Comparison of ENCODE assay signal across 1 cellular context in the genomic region with DNA sequence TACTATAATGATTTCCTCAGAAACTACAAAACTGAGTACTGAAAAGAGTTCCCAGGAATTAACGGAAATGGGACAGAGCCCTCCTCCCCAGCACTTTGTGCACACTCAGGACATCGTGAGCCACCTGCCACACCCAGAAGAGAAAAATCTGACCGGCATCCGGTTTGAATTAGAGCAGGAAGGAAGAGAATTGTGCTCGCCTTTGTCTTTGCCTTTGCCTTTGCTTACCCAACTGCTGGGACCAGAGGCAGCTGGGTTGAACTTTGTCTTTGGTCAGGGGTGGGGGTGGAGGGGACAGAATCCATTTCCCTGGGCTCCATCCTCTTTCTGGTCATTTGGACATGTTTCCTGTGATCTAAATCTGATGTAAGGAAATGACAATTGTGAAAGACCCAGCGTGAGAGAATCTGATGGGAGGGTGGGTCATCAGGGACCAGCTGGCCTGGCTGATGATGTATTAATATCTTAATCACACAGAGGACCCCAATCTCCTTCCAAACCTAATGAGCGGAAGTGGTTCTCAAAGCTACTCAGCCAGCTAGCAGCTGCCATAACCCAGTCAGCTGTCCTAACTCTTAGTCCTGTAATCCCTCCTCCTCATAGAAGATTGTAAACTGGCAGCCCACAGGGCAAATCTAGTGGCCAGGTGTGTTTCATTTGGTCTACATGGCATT.
TF ChIP-seq lines count a peak whose summit lies in the region.

No MANE protein-coding gene starts in this region.

TF ChIP-seq in HepG2, 621 proteins besides CTCF, POLR2A, EP300 and RAD21 (continued from another document and continues in another):
- TF ChIP-seq, protein P1, sequence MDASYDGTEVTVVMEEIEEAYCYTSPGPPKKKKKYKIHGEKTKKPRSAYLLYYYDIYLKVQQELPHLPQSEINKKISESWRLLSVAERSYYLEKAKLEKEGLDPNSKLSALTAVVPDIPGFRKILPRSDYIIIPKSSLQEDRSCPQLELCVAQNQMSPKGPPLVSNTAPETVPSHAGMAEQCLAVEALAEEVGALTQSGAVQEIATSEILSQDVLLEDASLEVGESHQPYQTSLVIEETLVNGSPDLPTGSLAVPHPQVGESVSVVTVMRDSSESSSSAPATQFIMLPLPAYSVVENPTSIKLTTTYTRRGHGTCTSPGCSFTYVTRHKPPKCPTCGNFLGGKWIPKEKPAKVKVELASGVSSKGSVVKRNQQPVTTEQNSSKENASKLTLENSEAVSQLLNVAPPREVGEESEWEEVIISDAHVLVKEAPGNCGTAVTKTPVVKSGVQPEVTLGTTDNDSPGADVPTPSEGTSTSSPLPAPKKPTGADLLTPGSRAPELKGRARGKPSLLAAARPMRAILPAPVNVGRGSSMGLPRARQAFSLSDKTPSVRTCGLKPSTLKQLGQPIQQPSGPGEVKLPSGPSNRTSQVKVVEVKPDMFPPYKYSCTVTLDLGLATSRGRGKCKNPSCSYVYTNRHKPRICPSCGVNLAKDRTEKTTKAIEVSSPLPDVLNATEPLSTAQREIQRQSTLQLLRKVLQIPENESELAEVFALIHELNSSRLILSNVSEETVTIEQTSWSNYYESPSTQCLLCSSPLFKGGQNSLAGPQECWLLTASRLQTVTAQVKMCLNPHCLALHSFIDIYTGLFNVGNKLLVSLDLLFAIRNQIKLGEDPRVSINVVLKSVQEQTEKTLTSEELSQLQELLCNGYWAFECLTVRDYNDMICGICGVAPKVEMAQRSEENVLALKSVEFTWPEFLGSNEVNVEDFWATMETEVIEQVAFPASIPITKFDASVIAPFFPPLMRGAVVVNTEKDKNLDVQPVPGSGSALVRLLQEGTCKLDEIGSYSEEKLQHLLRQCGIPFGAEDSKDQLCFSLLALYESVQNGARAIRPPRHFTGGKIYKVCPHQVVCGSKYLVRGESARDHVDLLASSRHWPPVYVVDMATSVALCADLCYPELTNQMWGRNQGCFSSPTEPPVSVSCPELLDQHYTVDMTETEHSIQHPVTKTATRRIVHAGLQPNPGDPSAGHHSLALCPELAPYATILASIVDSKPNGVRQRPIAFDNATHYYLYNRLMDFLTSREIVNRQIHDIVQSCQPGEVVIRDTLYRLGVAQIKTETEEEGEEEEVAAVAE (CRISPR knock-in tag; IDR thresholded peaks at IDR 0.05; ENCODE audit: borderline replicate concordance), result no peak; the same call in 1 of the 2 replicates
- TF ChIP-seq, protein P2, sequence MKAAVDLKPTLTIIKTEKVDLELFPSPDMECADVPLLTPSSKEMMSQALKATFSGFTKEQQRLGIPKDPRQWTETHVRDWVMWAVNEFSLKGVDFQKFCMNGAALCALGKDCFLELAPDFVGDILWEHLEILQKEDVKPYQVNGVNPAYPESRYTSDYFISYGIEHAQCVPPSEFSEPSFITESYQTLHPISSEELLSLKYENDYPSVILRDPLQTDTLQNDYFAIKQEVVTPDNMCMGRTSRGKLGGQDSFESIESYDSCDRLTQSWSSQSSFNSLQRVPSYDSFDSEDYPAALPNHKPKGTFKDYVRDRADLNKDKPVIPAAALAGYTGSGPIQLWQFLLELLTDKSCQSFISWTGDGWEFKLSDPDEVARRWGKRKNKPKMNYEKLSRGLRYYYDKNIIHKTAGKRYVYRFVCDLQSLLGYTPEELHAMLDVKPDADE (CRISPR knock-in tag; IDR thresholded peaks at IDR 0.05), result no peak
- TF ChIP-seq REPIN1 (CRISPR knock-in tag; IDR thresholded peaks at IDR 0.05; ENCODE audit: borderline replicate concordance, low read depth) (no peak), CBX5 (CRISPR knock-in tag; IDR thresholded peaks at IDR 0.05; ENCODE audit: borderline replicate concordance) (no peak), ZNF607 (CRISPR knock-in tag; IDR thresholded peaks at IDR 0.05; ENCODE audit: borderline replicate concordance) (no peak), ZNF550 (CRISPR knock-in tag; IDR thresholded peaks at IDR 0.05; ENCODE audit: borderline replicate concordance) (no peak), ZNF83 (CRISPR knock-in tag; IDR thresholded peaks at IDR 0.05; ENCODE audit: borderline replicate concordance) (no peak), KMT2B (CRISPR knock-in tag; IDR thresholded peaks at IDR 0.05) (peak; percentile 8; the same call in 1 of the 2 replicates), ZNF562 (CRISPR knock-in tag; IDR thresholded peaks at IDR 0.05; ENCODE audit: borderline replicate concordance) (no peak), CBFB (CRISPR knock-in tag; IDR thresholded peaks at IDR 0.05) (no peak), KDM6A (CRISPR knock-in tag; IDR thresholded peaks at IDR 0.05; ENCODE audit: low read depth) (peak; percentile 40; the same call in 1 of the 2 replicates), MXD4 (CRISPR knock-in tag; IDR thresholded peaks at IDR 0.05) (no peak), PHB2 (IDR thresholded peaks at IDR 0.05; ENCODE audit: partially characterized antibody) (no peak), ZNF629 (CRISPR knock-in tag; conservative IDR thresholded peaks at IDR 0.05) (no peak), EED (CRISPR knock-in tag; IDR thresholded peaks at IDR 0.05) (no peak), ZNF615 (CRISPR knock-in tag; IDR thresholded peaks at IDR 0.05; ENCODE audit: borderline replicate concordance) (no peak), FIP1L1 (IDR thresholded peaks at IDR 0.05; ENCODE audit: borderline replicate concordance, insufficient read depth, low read depth, low read length) (no peak), ADNP (CRISPR knock-in tag; IDR thresholded peaks at IDR 0.05) (no peak), ZNF510 (CRISPR knock-in tag; IDR thresholded peaks at IDR 0.05; ENCODE audit: low read depth) (no peak), IRF2 (CRISPR knock-in tag; IDR thresholded peaks at IDR 0.05) (0 out of 2 replicates have a peak, but pooled peaks have one; percentile 32), TOPORS (CRISPR knock-in tag; IDR thresholded peaks at IDR 0.05) (no peak), ZNF253 (CRISPR knock-in tag; IDR thresholded peaks at IDR 0.05; ENCODE audit: borderline replicate concordance) (no peak), MAZ (IDR thresholded peaks at IDR 0.05; ENCODE audit: borderline replicate concordance, low read depth, low read length) (no peak), MAZ (CRISPR knock-in tag; IDR thresholded peaks at IDR 0.05; ENCODE audit: low read depth) (no peak), EEA1 (CRISPR knock-in tag; IDR thresholded peaks at IDR 0.05; ENCODE audit: borderline replicate concordance) (no peak), DNMT3B (CRISPR knock-in tag; conservative IDR thresholded peaks at IDR 0.05) (no peak), KLF6 (CRISPR knock-in tag; IDR thresholded peaks at IDR 0.05) (0 out of 2 replicates have a peak, but pooled peaks have one; percentile 32), GFI1 (CRISPR knock-in tag; IDR thresholded peaks at IDR 0.05; ENCODE audit: borderline replicate concordance) (peak; percentile 86), ZSCAN30 (CRISPR knock-in tag; IDR thresholded peaks at IDR 0.05) (no peak), CCDC6 (CRISPR knock-in tag; IDR thresholded peaks at IDR 0.05) (0 out of 2 replicates have a peak, but pooled peaks have one; percentile 43), DMAP1 (CRISPR knock-in tag; IDR thresholded peaks at IDR 0.05) (peak; percentile 69), ZNF703 (CRISPR knock-in tag; IDR thresholded peaks at IDR 0.05; ENCODE audit: borderline replicate concordance) (no peak), NR2F2 (IDR thresholded peaks at IDR 0.05; ENCODE audit: borderline replicate concordance, low read depth) (no peak), KLF16 (CRISPR knock-in tag; IDR thresholded peaks at IDR 0.05) (0 out of 4 replicates have a peak, but pooled peaks of 1 of the 2 experiments have one; percentile 30), RFX1 (IDR thresholded peaks at IDR 0.05) (no peak), RARG (CRISPR knock-in tag; IDR thresholded peaks at IDR 0.05; ENCODE audit: low read depth) (no peak), RBAK (CRISPR knock-in tag; IDR thresholded peaks at IDR 0.05) (no peak), HDAC6 (IDR thresholded peaks at IDR 0.05; ENCODE audit: low read depth, low read length) (no peak)
- TF ChIP-seq, protein P3, sequence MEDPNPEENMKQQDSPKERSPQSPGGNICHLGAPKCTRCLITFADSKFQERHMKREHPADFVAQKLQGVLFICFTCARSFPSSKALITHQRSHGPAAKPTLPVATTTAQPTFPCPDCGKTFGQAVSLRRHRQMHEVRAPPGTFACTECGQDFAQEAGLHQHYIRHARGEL (CRISPR knock-in tag; IDR thresholded peaks at IDR 0.05), result no peak
- TF ChIP-seq, protein P4, sequence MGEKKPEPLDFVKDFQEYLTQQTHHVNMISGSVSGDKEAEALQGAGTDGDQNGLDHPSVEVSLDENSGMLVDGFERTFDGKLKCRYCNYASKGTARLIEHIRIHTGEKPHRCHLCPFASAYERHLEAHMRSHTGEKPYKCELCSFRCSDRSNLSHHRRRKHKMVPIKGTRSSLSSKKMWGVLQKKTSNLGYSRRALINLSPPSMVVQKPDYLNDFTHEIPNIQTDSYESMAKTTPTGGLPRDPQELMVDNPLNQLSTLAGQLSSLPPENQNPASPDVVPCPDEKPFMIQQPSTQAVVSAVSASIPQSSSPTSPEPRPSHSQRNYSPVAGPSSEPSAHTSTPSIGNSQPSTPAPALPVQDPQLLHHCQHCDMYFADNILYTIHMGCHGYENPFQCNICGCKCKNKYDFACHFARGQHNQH (CRISPR knock-in tag; IDR thresholded peaks at IDR 0.05), result peak; percentile 45
- TF ChIP-seq, protein P5, sequence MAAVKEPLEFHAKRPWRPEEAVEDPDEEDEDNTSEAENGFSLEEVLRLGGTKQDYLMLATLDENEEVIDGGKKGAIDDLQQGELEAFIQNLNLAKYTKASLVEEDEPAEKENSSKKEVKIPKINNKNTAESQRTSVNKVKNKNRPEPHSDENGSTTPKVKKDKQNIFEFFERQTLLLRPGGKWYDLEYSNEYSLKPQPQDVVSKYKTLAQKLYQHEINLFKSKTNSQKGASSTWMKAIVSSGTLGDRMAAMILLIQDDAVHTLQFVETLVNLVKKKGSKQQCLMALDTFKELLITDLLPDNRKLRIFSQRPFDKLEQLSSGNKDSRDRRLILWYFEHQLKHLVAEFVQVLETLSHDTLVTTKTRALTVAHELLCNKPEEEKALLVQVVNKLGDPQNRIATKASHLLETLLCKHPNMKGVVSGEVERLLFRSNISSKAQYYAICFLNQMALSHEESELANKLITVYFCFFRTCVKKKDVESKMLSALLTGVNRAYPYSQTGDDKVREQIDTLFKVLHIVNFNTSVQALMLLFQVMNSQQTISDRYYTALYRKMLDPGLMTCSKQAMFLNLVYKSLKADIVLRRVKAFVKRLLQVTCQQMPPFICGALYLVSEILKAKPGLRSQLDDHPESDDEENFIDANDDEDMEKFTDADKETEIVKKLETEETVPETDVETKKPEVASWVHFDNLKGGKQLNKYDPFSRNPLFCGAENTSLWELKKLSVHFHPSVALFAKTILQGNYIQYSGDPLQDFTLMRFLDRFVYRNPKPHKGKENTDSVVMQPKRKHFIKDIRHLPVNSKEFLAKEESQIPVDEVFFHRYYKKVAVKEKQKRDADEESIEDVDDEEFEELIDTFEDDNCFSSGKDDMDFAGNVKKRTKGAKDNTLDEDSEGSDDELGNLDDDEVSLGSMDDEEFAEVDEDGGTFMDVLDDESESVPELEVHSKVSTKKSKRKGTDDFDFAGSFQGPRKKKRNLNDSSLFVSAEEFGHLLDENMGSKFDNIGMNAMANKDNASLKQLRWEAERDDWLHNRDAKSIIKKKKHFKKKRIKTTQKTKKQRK (IDR thresholded peaks at IDR 0.05; ENCODE audit: low read length), result no peak
- TF ChIP-seq, protein P6, sequence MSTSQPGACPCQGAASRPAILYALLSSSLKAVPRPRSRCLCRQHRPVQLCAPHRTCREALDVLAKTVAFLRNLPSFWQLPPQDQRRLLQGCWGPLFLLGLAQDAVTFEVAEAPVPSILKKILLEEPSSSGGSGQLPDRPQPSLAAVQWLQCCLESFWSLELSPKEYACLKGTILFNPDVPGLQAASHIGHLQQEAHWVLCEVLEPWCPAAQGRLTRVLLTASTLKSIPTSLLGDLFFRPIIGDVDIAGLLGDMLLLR (CRISPR knock-in tag; IDR thresholded peaks at IDR 0.05), result no peak
- TF ChIP-seq, protein P7, sequence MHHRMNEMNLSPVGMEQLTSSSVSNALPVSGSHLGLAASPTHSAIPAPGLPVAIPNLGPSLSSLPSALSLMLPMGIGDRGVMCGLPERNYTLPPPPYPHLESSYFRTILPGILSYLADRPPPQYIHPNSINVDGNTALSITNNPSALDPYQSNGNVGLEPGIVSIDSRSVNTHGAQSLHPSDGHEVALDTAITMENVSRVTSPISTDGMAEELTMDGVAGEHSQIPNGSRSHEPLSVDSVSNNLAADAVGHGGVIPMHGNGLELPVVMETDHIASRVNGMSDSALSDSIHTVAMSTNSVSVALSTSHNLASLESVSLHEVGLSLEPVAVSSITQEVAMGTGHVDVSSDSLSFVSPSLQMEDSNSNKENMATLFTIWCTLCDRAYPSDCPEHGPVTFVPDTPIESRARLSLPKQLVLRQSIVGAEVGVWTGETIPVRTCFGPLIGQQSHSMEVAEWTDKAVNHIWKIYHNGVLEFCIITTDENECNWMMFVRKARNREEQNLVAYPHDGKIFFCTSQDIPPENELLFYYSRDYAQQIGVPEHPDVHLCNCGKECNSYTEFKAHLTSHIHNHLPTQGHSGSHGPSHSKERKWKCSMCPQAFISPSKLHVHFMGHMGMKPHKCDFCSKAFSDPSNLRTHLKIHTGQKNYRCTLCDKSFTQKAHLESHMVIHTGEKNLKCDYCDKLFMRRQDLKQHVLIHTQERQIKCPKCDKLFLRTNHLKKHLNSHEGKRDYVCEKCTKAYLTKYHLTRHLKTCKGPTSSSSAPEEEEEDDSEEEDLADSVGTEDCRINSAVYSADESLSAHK (CRISPR knock-in tag; IDR thresholded peaks at IDR 0.05; ENCODE audit: borderline replicate concordance), result no peak
- TF ChIP-seq, protein P8, sequence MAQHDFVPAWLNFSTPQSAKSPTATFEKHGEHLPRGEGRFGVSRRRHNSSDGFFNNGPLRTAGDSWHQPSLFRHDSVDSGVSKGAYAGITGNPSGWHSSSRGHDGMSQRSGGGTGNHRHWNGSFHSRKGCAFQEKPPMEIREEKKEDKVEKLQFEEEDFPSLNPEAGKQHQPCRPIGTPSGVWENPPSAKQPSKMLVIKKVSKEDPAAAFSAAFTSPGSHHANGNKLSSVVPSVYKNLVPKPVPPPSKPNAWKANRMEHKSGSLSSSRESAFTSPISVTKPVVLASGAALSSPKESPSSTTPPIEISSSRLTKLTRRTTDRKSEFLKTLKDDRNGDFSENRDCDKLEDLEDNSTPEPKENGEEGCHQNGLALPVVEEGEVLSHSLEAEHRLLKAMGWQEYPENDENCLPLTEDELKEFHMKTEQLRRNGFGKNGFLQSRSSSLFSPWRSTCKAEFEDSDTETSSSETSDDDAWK (CRISPR knock-in tag; IDR thresholded peaks at IDR 0.05), result no peak
